In the genomic region with DNA sequence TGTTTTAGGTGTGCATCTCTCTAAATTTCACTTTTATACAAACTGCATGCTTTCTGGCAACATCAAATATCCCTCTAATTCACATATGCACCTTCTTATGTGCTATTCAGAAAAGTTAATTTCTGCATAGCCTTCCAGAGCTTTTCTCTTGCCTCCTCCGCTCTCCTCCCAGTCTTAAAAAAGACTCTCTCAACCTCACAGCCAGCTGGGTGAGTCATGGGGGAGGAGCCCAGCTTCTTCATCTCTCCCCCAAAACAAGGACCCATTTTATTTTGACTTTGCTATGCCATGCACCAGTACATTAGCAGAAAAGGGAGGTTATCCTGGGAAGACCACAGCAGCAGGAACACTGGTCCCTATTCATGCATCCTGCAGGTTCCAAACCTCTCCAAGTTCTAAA, we compare ENCODE assay signal across 26 cellular contexts.
A peak's percentile ranks its signal among the peaks of the same experiment; 100 is the strongest.
DNase-seq lines count a peak whose midpoint lies in the region; ATAC-seq and TF ChIP-seq lines count a peak whose summit lies in the region.
"Had no signal": no experiment of that assay in that cellular context is flagged by ENCODE, and none has a peak within 500 bp of the region (broad histone marks: within the 10 kb centered on the region; RNA-seq: fewer than 3 reads in every experiment).

No MANE protein-coding gene starts in this region.

- H3K4me3 ChIP-seq in GM23248 (no peak overlapping the region), PC-3 (ENCODE audit: low read length) (no peak overlapping the region)
- H3K4me3 ChIP-seq in effector memory CD4-positive, alpha-beta T cell (ENCODE audit: insufficient read depth, low read depth, low read length, poor library complexity, severe bottlenecking) = no peak overlapping the region
- H3K4me3 ChIP-seq: K562, PC-9, SJSA1 had no signal

- H2AFZ ChIP-seq in GM23248 (no peak overlapping the region), PC-3 (ENCODE audit: low read length) (no peak overlapping the region)
- H2AFZ ChIP-seq: PC-9 had no signal

- no peak for ATAC-seq in PC-3
- ATAC-seq: K562 had no signal

- in situ Hi-C loops in GM23248 (cut with MboI) = no loop called here

- H3K9me2 ChIP-seq in GM23248 (ENCODE audit: insufficient read depth) = no peaks in the 10 kb centered on the region
- no peaks in the 10 kb centered on the region for H3K9me2 ChIP-seq in PC-3 (replicated peaks; ENCODE audit: low read length)

- H3K9ac ChIP-seq in GM23248 (no peak overlapping the region), PC-3 (ENCODE audit: low read length) (no peak overlapping the region)

- no peaks in the 10 kb centered on the region for H3K4me1 ChIP-seq in GM23248 (ENCODE audit: insufficient read depth)
- no peaks in the 10 kb centered on the region for H3K4me1 ChIP-seq in PC-3 (ENCODE audit: insufficient read depth, low read length)
- no peaks in the 10 kb centered on the region for H3K4me1 ChIP-seq in effector memory CD4-positive, alpha-beta T cell (ENCODE audit: control insufficient read depth, insufficient read depth, low read length, poor library complexity, severe bottlenecking)
- H3K4me1 ChIP-seq: Caco-2, SJSA1 had no signal

- no peaks in the 10 kb centered on the region for H3F3A ChIP-seq in GM23248 (ENCODE audit: insufficient read depth)
- no peaks in the 10 kb centered on the region for H3F3A ChIP-seq in PC-3 (ENCODE audit: low read length, unreplicated experiment)

- H3K9me3 ChIP-seq in GM23248 (ENCODE audit: low read depth) = no peaks in the 10 kb centered on the region
- no peaks in the 10 kb centered on the region for H3K9me3 ChIP-seq in PC-3 (ENCODE audit: low read length)
- H3K9me3 ChIP-seq in effector memory CD4-positive, alpha-beta T cell (ENCODE audit: control insufficient read depth, low read length) = no peaks in the 10 kb centered on the region
- H3K9me3 ChIP-seq: Caco-2, SJSA1 had no signal

- POLR2A ChIA-PET in PC-3 (lab: Charles Lee; ENCODE audit: unreplicated experiment) = no interaction called here

- H3K79me2 ChIP-seq in GM23248 (ENCODE audit: insufficient read depth) = no peaks in the 10 kb centered on the region
- no peaks in the 10 kb centered on the region for H3K79me2 ChIP-seq in PC-3 (ENCODE audit: low read length)

- no peak overlapping the region for H3K4me3 Mint-ChIP-seq in mesothelial cell of epicardium
- H3K4me3 Mint-ChIP-seq: CD4-positive, alpha-beta memory T cell had no signal

- H3K27ac ChIP-seq in GM23248 (no peak overlapping the region), caudate nucleus (ENCODE audit: low read depth, low read length) (peak overlapping the region; percentile 89), PC-3 (ENCODE audit: low read length) (no peak overlapping the region)
- no peak overlapping the region for H3K27ac ChIP-seq in effector memory CD4-positive, alpha-beta T cell (ENCODE audit: insufficient read depth, low read length, poor library complexity, severe bottlenecking)
- H3K27ac ChIP-seq: PC-9, SJSA1 had no signal

- 5 to 9% methylated on average over 1 of the region's 1 CpG for WGBS in GM23248 (ENCODE audit: low coverage in 1 of 2, low lambda C conversion rate in 2 of 2, missing lambda C conversion rate in 2 of 2), 2 experiments

- H3K4me1 Mint-ChIP-seq in mesothelial cell of epicardium = peaks cover 36% of the 10 kb centered on the region
- H3K4me1 Mint-ChIP-seq: CD4-positive, alpha-beta memory T cell had no signal

- H3K27me3 ChIP-seq in GM23248 (replicated peaks; ENCODE audit: insufficient read depth) (no peaks in the 10 kb centered on the region), PC-3 (ENCODE audit: low read length) (no peaks in the 10 kb centered on the region)
- no peaks in the 10 kb centered on the region for H3K27me3 ChIP-seq in effector memory CD4-positive, alpha-beta T cell (replicated peaks; ENCODE audit: control insufficient read depth, insufficient read depth, low read length, poor library complexity, severe bottlenecking)
- H3K27me3 ChIP-seq: SJSA1 had no signal

- CTCF ChIA-PET in PC-3 (lab: Charles Lee) = no interaction called here

- intact Hi-C loops in PC-3 (cut with micrococcal nuclease) = no loop called here

- no peak for TF ChIP-seq CTCF in mesothelial cell of epicardium (IDR thresholded peaks at IDR 0.05; ENCODE audit: unreplicated experiment)
- no peak for TF ChIP-seq CTCF in PC-3 (conservative IDR thresholded peaks at IDR 0.05; ENCODE audit: low read depth, low read length)

- no peaks in the 10 kb centered on the region for H3K27me3 Mint-ChIP-seq in mesothelial cell of epicardium (ENCODE audit: low read depth)
- H3K27me3 Mint-ChIP-seq: CD4-positive, alpha-beta memory T cell had no signal

- peak overlapping the region; percentile 6 for H3K27ac Mint-ChIP-seq in mesothelial cell of epicardium
- H3K27ac Mint-ChIP-seq: CD4-positive, alpha-beta memory T cell had no signal

- no peak overlapping the region for H3K4me2 ChIP-seq in GM23248 (ENCODE audit: unreplicated experiment)
- H3K4me2 ChIP-seq in PC-3 (ENCODE audit: low read length) = no peak overlapping the region
- H3K4me2 ChIP-seq: PC-9 had no signal

- BruUV-seq in PC-3 (replicated peaks; lab: Mats Ljungman, UMichigan) = no TSS peak

- H3K36me3 ChIP-seq in GM23248 (ENCODE audit: low read depth) (no peaks in the 10 kb centered on the region), PC-3 (ENCODE audit: low read depth, low read length) (no peaks in the 10 kb centered on the region)
- no peaks in the 10 kb centered on the region for H3K36me3 ChIP-seq in effector memory CD4-positive, alpha-beta T cell (ENCODE audit: control insufficient read depth, insufficient read depth, low read length)
- H3K36me3 ChIP-seq: SJSA1 had no signal

- H3K36me3 Mint-ChIP-seq in mesothelial cell of epicardium = peaks cover 1% of the 10 kb centered on the region
- H3K36me3 Mint-ChIP-seq: CD4-positive, alpha-beta memory T cell had no signal

- DNase-seq in GM23248 (peak; percentile 9), caudate nucleus (lab: John Stamatoyannopoulos, UW) (peak in 37 of 61 donors; percentile 1 to 78 (median 20)), mesothelial cell of epicardium (ENCODE audit: low spot score in 2 of 2, unreplicated experiment in 2 of 2) (no peak), superior temporal gyrus (ENCODE audit: extremely low spot score) (peak; percentile 53), AG20443 (ENCODE audit: low spot score) (no peak), PC-3 (no peak), NCI-H146 (lab: John Stamatoyannopoulos, UW) (no peak)
- DNase-seq in effector memory CD4-positive, alpha-beta T cell = no peak
- DNase-seq: AML-193; C1 segment of cervical spinal cord; Caco-2; CD4-positive, alpha-beta memory T cell; DMS153; MV-4-11; NCI-H1105; NCI-H1436 treated with DMSO at 0.1 percent for 48 hours; NCI-H2029; NCI-H446 treated with DMSO at 0.1 percent for 48 hours; NCI-H526; NCI-H82; NK-92 treated with Interleukin-12 subunit alpha and Interleukin-12 subunit beta, amount 100 ng/mL, for 24 hours; PC-9; Right ventricle myocardium superior; RPMI8226 had no signal

- H4K20me1 ChIP-seq in GM23248 (ENCODE audit: insufficient read depth) = no peaks in the 10 kb centered on the region
- H4K20me1 ChIP-seq in PC-3 (ENCODE audit: low read length) = no peaks in the 10 kb centered on the region

- peaks cover 14% of the 10 kb centered on the region for H3K9me3 Mint-ChIP-seq in mesothelial cell of epicardium

Comparison
In these comparisons a context has a peak if more than half of its experiments do, and no peak if none do; other contexts are left out.
1. DNase-seq: peak in GM23248 (single experiment), caudate nucleus (37 of 61) and superior temporal gyrus (single experiment); none in mesothelial cell of epicardium (0 of 2), AG20443 (single experiment), PC-3 (single experiment), effector memory CD4-positive, alpha-beta T cell (0 of 3) and NCI-H146 (single experiment).